1 cellular context compared by ENCODE assay signal in genomic region chr20:4926531-4927156, GRCh38.
TF ChIP-seq lines count a peak whose summit lies in the region.

No MANE protein-coding gene starts in this region.

TF ChIP-seq in IMR-90, 13 proteins besides CTCF, POLR2A, EP300 and RAD21 (continued from another document):
- TF ChIP-seq CHD1 (IDR thresholded peaks at IDR 0.05; ENCODE audit: low read depth, low read length): no peak
